Comparison of ENCODE assay signal across 30 cellular contexts in the genomic region with DNA sequence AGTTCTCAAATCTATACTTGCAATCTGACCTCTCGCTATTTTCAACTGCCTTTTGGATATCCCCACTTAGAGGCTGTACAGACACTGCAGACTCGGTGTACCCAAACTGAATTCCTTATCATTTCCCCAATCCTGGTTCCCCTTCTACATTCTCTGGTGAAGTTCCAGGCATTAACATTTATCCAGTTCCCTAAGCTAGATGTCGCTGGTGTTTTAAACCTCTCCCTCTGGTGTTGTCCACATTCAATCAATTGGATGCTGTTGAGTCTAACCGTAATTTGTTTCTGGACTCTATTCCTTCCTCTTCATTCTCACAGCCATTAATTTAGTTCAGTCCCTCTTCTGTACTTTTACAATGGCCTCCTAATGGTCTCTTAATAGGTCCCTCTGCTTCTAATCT.
"Had no signal": no experiment of that assay in that cellular context is flagged by ENCODE, and none has a peak within 500 bp of the region (broad histone marks: within the 10 kb centered on the region; RNA-seq: fewer than 3 reads in every experiment).

No MANE protein-coding gene starts in this region.

- H3K36me3 ChIP-seq: adrenal gland, cardiac muscle cell, pancreas, prostate gland, uterus had no signal

- H3K27me3 Mint-ChIP-seq: activated CD4-positive, alpha-beta memory T cell treated with anti-CD3 and anti-CD28 coated beads, Interleukin-2, amount 10 ng/mL, durations not matched to agents 7 days and 5 days; activated CD4-positive, alpha-beta T cell treated with anti-CD3 and anti-CD28 coated beads, Interleukin-2, amount 10 ng/mL, durations not matched to agents 7 days and 5 days; brain; naive B cell; stimulated activated naive CD8-positive, alpha-beta T cell treated with anti-CD3 and anti-CD28 coated beads, Interleukin-15, Interleukin-2, amounts not matched to agents 100 ng/mL and 50 ng/mL, for 24 hours; type B pancreatic cell had no signal

- H3K27me3 ChIP-seq: cardiac muscle cell had no signal

- H3K27ac Mint-ChIP-seq: activated CD4-positive, alpha-beta memory T cell treated with anti-CD3 and anti-CD28 coated beads, Interleukin-2, amount 10 ng/mL, durations not matched to agents 7 days and 5 days; activated CD4-positive, alpha-beta T cell treated with anti-CD3 and anti-CD28 coated beads, Interleukin-2, amount 10 ng/mL, durations not matched to agents 7 days and 5 days; brain; endodermal cell; naive B cell; stimulated activated effector memory CD8-positive, alpha-beta T cell treated with anti-CD3 and anti-CD28 coated beads, Interleukin-12 subunit alpha, Interleukin-12 subunit beta, amount 100 ng/mL, for 72 hours; type B pancreatic cell had no signal

- H3K4me1 ChIP-seq: adrenal gland, pancreas, prostate gland, uterus had no signal

- H3K27ac ChIP-seq: adrenal gland, cardiac muscle cell, pancreas, prostate gland, skin epidermis, uterus had no signal

- H3K4me3 ChIP-seq: adrenal gland, cardiac muscle cell, pancreas, prostate gland, skin epidermis, uterus had no signal

- H3K9me3 Mint-ChIP-seq: activated CD4-positive, alpha-beta memory T cell treated with anti-CD3 and anti-CD28 coated beads, Interleukin-2, amount 10 ng/mL, durations not matched to agents 7 days and 5 days; activated CD4-positive, alpha-beta T cell treated with anti-CD3 and anti-CD28 coated beads, Interleukin-2, amount 10 ng/mL, durations not matched to agents 7 days and 5 days; activated naive CD4-positive, alpha-beta T cell treated with anti-CD3 and anti-CD28 coated beads, Interleukin-2, amount 50 U/mL, for 72 hours; activated T-cell treated with anti-CD3 and anti-CD28 coated beads, Interleukin-2, amount 50 U/mL, for 4 hours; activated T-helper 2 cell treated with anti-CD3 and anti-CD28 coated beads, Interferon-gamma antibody, Interleukin-2, Interleukin-4, amounts not matched to agents 10 μg/mL and 5 μg/mL and 100 μg/mL, durations not matched to agents 14 hours and 24 hours and 36 hours; brain; endodermal cell; mesothelial cell of epicardium; naive B cell; stimulated activated effector memory CD8-positive, alpha-beta T cell treated with anti-CD3 and anti-CD28 coated beads, Interleukin-12 subunit alpha, Interleukin-12 subunit beta, amount 100 ng/mL, for 72 hours; stimulated activated naive CD8-positive, alpha-beta T cell treated with anti-CD3 and anti-CD28 coated beads, Interleukin-15, Interleukin-2, amounts not matched to agents 100 ng/mL and 50 ng/mL, for 24 hours; type B pancreatic cell had no signal

- FAIRE-seq: keratinocyte, pancreas had no signal

- H3K4me1 Mint-ChIP-seq: endodermal cell; stimulated activated effector memory CD8-positive, alpha-beta T cell treated with anti-CD3 and anti-CD28 coated beads, Interleukin-12 subunit alpha, Interleukin-12 subunit beta, amount 100 ng/mL, for 72 hours had no signal

- ATAC-seq: activated naive CD4-positive, alpha-beta T cell treated with anti-CD3 and anti-CD28 coated beads, Interleukin-2, amount 50 U/mL, for 72 hours; activated T-cell treated with anti-CD3 and anti-CD28 coated beads, Interleukin-2, amount 50 U/mL, for 4 hours; esophagus mucosa; left colon; pancreas; sciatic nerve; stimulated activated effector memory CD8-positive, alpha-beta T cell treated with anti-CD3 and anti-CD28 coated beads, Interleukin-12 subunit alpha, Interleukin-12 subunit beta, amount 100 ng/mL, for 72 hours had no signal

- H3K36me3 Mint-ChIP-seq: activated naive CD4-positive, alpha-beta T cell treated with anti-CD3 and anti-CD28 coated beads, Interleukin-2, amount 50 U/mL, for 72 hours; brain; mesothelial cell of epicardium; naive B cell; stimulated activated effector memory CD8-positive, alpha-beta T cell treated with anti-CD3 and anti-CD28 coated beads, Interleukin-12 subunit alpha, Interleukin-12 subunit beta, amount 100 ng/mL, for 72 hours; type B pancreatic cell had no signal

- H3K9me3 ChIP-seq: adrenal gland, pancreas, prostate gland, uterus had no signal

- H3K4me3 Mint-ChIP-seq: activated CD4-positive, alpha-beta memory T cell treated with anti-CD3 and anti-CD28 coated beads, Interleukin-2, amount 10 ng/mL, durations not matched to agents 7 days and 5 days; activated CD4-positive, alpha-beta T cell treated with anti-CD3 and anti-CD28 coated beads, Interleukin-2, amount 10 ng/mL, durations not matched to agents 7 days and 5 days; activated T-cell treated with anti-CD3 and anti-CD28 coated beads, Interleukin-2, amount 50 U/mL, for 4 hours; brain; endodermal cell; mesothelial cell of epicardium; naive B cell; stimulated activated effector memory CD8-positive, alpha-beta T cell treated with anti-CD3 and anti-CD28 coated beads, Interleukin-12 subunit alpha, Interleukin-12 subunit beta, amount 100 ng/mL, for 72 hours; stimulated activated naive CD8-positive, alpha-beta T cell treated with anti-CD3 and anti-CD28 coated beads, Interleukin-15, Interleukin-2, amounts not matched to agents 100 ng/mL and 50 ng/mL, for 24 hours; type B pancreatic cell had no signal

- DNase-seq: activated CD4-positive, alpha-beta memory T cell treated with anti-CD3 and anti-CD28 coated beads, Interleukin-2, amount 10 ng/mL, durations not matched to agents 7 days and 5 days; activated CD4-positive, alpha-beta T cell treated with anti-CD3 and anti-CD28 coated beads, Interleukin-2, amount 10 ng/mL, durations not matched to agents 7 days and 5 days; activated CD4-positive, CD25-positive, alpha-beta regulatory T cell treated with anti-CD3 and anti-CD28 coated beads, Interleukin-2, amount 50 U/mL, for 72 hours; activated T-cell treated with anti-CD3 and anti-CD28 coated beads, Interleukin-2, amount 50 U/mL, for 4 hours; adrenal gland; aorta; endodermal cell; head of caudate nucleus; hippocampal formation; left colon; mammary epithelial cell; naive B cell; nucleus accumbens; pancreas; retina; stimulated activated CD4-positive, alpha-beta T cell treated with anti-CD3 and anti-CD28 coated beads, Interleukin-4, amount 100 ng/mL, for 24 hours; uterus had no signal
